8 cellular contexts compared by ENCODE assay signal in the genomic region with DNA sequence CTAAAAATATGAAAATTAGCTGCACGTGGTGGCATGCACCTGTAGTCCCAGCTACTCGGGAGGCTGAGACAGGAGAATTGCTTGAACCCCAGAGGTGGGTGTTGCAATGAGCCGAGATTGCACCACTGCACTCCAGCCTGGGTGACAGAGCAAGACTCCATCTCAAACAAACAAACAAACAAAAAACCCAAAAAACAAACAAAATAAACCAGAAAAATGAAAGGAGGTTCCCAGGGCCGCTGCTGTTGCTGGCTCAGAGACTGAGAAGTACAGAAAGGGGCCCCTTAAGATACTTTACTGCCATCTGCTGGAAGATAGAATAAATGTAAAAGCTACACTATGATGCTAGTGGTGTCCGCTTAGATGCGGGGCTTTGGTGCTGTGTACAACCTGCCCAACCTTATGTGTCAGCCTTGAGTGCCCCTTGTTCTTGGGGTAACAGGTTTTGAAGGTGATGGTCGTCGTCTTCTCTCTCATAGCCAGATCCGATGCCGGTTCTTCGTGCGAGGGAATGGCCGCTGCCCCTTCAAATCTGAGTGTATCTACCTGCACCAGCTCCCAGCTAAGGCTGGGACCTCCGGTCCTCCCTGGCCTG. TPM values are rescaled to one million over a fixed set of nuclear protein-coding genes. Genes with fewer than 3 reads are reported as not detected.
DNase-seq lines count a peak whose midpoint lies in the region; ATAC-seq lines count a peak whose summit lies in the region.

No MANE protein-coding gene starts in this region.

- POLR2A ChIA-PET in CD8-positive, alpha-beta memory T cell (lab: Charles Lee), result interaction anchor here (0.5 to 1.5 kb wide), 5 partner anchors 19 to 153 kb away, joined by 3 to 10 read pairs (median 4); a partner anchor contains a TSS

- no peaks in the 10 kb centered on the region for H3K36me3 Mint-ChIP-seq in CD8-positive, alpha-beta memory T cell

- H3K27me3 Mint-ChIP-seq in CD8-positive, alpha-beta memory T cell, result no peaks in the 10 kb centered on the region

- ATAC-seq in GM21723 (IDR thresholded peaks at IDR 0.05; ENCODE audit: unreplicated experiment) (peak; percentile 36), GM19351 (IDR thresholded peaks at IDR 0.05; ENCODE audit: unreplicated experiment) (no peak)
- ATAC-seq in stimulated activated naive CD8-positive, alpha-beta T cell treated with anti-CD3 and anti-CD28 coated beads, Interleukin-15, Interleukin-2, amounts not matched to agents 100 U/mL and 50 U/mL, for 24 hours, result peak; percentile 70

- no peaks in the 10 kb centered on the region for H3K36me3 ChIP-seq in CD8-positive, alpha-beta memory T cell (ENCODE audit: insufficient read depth, low read length)

- no peaks in the 10 kb centered on the region for H3K27me3 ChIP-seq in CD8-positive, alpha-beta memory T cell (ENCODE audit: insufficient read depth, low read length, poor library complexity, severe bottlenecking)

- peak overlapping the region in 2 of 7 donors; percentile 13 to 74 for H3K4me3 Mint-ChIP-seq in CD8-positive, alpha-beta memory T cell

- no peaks in the 10 kb centered on the region for H3K9me3 ChIP-seq in CD8-positive, alpha-beta memory T cell (ENCODE audit: low read length)

- H3K4me1 Mint-ChIP-seq in CD8-positive, alpha-beta memory T cell, result peaks cover 30 to 40% (median 40%) of the 10 kb centered on the region in 3 donors

- no peak overlapping the region for H3K27ac ChIP-seq in CD8-positive, alpha-beta memory T cell (ENCODE audit: low read depth, low read length)

- peak overlapping the region in 4 of 8 donors; percentile 17 to 60 (median 34) for H3K27ac Mint-ChIP-seq in CD8-positive, alpha-beta memory T cell

- H3K4me3 ChIP-seq in CD8-positive, alpha-beta memory T cell (ENCODE audit: low read length), result no peak overlapping the region

- no peaks in the 10 kb centered on the region for H3K9me3 Mint-ChIP-seq in CD8-positive, alpha-beta memory T cell

- DNase-seq in CD8-positive, alpha-beta memory T cell, result peak in 3 of 5 donors; percentile 52 to 69 (median 61)
- peak; percentile 69 for DNase-seq in NCI-H146 (lab: John Stamatoyannopoulos, UW)
- peak; percentile 49 for DNase-seq in SKM-1 (lab: John Stamatoyannopoulos, UW; ENCODE audit: unreplicated experiment)
- DNase-seq in central memory CD4-positive, alpha-beta T cell, result peak; percentile 67
- DNase-seq in left kidney (ENCODE audit: low read depth, low spot score), result peak; percentile 85
- DNase-seq in stimulated activated naive CD8-positive, alpha-beta T cell treated with anti-CD3 and anti-CD28 coated beads, Interleukin-15, Interleukin-2, amounts not matched to agents 100 U/mL and 50 U/mL, for 24 hours, result peak; percentile 28

- CTCF ChIA-PET in CD8-positive, alpha-beta memory T cell (lab: Charles Lee), result interaction anchor here (0.7 to 12.3 kb wide), 24 partner anchors 13 to 193 kb away, joined by 3 to 142 read pairs (median 4); a partner anchor contains a TSS

- peaks cover 21% of the 10 kb centered on the region for H3K4me1 ChIP-seq in CD8-positive, alpha-beta memory T cell (ENCODE audit: insufficient read depth, low read length)

RNA-seq across cellular contexts. Expression of a gene that starts 2.8 kb away (rescaled TPM):
- 10 to 100 TPM; 23.6 to 27.5 TPM for total RNA-seq in CD8-positive, alpha-beta memory T cell
- 6.5 TPM for polyA plus RNA-seq in CD8-positive, alpha-beta memory T cell

RNA-seq across cellular contexts. Expression of a gene that starts 18.8 kb away (rescaled TPM):
- total RNA-seq in CD8-positive, alpha-beta memory T cell, result 1,000 to 10,000 TPM; 1,737 to 1,739 TPM
- 970 TPM for polyA plus RNA-seq in CD8-positive, alpha-beta memory T cell

RNA-seq across cellular contexts. Expression of a gene that starts 47.5 kb away (rescaled TPM):
- total RNA-seq in CD8-positive, alpha-beta memory T cell, result under 1 TPM; 0.53 to 0.90 TPM
- 0.25 TPM for polyA plus RNA-seq in CD8-positive, alpha-beta memory T cell

Comparison
In these comparisons a context has a peak if more than half of its experiments do, and no peak if none do; other contexts are left out.
1. DNase-seq: peak in every context shown above with its lines; median percentile 85 in left kidney; 69 in NCI-H146; 67 in central memory CD4-positive, alpha-beta T cell; 61 in CD8-positive, alpha-beta memory T cell; 49 in SKM-1; 28 in stimulated activated naive CD8-positive, alpha-beta T cell treated with anti-CD3 and anti-CD28 coated beads, Interleukin-15, Interleukin-2, amounts not matched to agents 100 U/mL and 50 U/mL, for 24 hours.